In the genomic region with DNA sequence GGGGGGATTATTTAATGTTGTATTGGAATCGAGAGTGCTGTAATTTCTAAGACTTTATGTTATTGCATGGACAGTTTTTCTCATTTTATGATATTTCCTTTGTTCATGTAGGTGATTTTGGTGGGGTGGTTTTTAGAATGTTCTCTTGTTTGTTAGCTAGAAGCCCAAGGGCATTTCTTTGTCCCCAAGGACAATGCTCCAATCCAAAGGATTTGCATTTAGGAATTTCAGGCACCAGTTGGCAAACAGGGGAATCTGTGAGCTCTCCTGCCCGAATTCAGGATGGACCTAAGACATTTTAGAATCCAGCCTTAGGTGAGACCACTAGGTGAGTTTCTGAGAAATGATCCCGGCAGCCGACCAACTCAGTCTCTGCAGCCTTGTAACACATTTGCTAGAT, we compare ENCODE assay signal across 1 cellular context.
TF ChIP-seq lines count a peak whose summit lies in the region.

No MANE protein-coding gene starts in this region.

TF ChIP-seq in GM23338, 12 proteins besides CTCF, POLR2A, EP300 and RAD21 (continued from another document):
- TF ChIP-seq, protein P1, sequence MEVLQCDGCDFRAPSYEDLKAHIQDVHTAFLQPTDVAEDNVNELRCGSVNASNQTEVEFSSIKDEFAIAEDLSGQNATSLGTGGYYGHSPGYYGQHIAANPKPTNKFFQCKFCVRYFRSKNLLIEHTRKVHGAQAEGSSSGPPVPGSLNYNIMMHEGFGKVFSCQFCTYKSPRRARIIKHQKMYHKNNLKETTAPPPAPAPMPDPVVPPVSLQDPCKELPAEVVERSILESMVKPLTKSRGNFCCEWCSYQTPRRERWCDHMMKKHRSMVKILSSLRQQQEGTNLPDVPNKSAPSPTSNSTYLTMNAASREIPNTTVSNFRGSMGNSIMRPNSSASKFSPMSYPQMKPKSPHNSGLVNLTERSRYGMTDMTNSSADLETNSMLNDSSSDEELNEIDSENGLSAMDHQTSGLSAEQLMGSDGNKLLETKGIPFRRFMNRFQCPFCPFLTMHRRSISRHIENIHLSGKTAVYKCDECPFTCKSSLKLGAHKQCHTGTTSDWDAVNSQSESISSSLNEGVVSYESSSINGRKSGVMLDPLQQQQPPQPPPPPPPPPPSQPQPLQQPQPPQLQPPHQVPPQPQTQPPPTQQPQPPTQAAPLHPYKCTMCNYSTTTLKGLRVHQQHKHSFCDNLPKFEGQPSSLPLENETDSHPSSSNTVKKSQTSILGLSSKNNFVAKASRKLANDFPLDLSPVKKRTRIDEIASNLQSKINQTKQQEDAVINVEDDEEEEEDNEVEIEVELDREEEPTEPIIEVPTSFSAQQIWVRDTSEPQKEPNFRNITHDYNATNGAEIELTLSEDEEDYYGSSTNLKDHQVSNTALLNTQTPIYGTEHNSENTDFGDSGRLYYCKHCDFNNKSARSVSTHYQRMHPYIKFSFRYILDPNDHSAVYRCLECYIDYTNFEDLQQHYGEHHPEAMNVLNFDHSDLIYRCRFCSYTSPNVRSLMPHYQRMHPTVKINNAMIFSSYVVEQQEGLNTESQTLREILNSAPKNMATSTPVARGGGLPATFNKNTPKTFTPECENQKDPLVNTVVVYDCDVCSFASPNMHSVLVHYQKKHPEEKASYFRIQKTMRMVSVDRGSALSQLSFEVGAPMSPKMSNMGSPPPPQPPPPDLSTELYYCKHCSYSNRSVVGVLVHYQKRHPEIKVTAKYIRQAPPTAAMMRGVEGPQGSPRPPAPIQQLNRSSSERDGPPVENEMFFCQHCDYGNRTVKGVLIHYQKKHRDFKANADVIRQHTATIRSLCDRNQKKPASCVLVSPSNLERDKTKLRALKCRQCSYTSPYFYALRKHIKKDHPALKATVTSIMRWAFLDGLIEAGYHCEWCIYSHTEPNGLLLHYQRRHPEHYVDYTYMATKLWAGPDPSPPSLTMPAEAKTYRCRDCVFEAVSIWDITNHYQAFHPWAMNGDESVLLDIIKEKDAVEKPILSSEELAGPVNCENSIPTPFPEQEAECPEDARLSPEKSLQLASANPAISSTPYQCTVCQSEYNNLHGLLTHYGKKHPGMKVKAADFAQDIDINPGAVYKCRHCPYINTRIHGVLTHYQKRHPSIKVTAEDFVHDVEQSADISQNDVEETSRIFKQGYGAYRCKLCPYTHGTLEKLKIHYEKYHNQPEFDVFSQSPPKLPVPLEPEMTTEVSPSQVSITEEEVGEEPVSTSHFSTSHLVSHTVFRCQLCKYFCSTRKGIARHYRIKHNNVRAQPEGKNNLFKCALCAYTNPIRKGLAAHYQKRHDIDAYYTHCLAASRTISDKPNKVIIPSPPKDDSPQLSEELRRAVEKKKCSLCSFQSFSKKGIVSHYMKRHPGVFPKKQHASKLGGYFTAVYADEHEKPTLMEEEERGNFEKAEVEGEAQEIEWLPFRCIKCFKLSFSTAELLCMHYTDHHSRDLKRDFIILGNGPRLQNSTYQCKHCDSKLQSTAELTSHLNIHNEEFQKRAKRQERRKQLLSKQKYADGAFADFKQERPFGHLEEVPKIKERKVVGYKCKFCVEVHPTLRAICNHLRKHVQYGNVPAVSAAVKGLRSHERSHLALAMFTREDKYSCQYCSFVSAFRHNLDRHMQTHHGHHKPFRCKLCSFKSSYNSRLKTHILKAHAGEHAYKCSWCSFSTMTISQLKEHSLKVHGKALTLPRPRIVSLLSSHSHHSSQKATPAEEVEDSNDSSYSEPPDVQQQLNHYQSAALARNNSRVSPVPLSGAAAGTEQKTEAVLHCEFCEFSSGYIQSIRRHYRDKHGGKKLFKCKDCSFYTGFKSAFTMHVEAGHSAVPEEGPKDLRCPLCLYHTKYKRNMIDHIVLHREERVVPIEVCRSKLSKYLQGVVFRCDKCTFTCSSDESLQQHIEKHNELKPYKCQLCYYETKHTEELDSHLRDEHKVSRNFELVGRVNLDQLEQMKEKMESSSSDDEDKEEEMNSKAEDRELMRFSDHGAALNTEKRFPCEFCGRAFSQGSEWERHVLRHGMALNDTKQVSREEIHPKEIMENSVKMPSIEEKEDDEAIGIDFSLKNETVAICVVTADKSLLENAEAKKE (CRISPR knock-in tag; IDR thresholded peaks at IDR 0.05), result no peak
TF ChIP-seq in GM23338: peak in this region for 0.
